In the genomic region with DNA sequence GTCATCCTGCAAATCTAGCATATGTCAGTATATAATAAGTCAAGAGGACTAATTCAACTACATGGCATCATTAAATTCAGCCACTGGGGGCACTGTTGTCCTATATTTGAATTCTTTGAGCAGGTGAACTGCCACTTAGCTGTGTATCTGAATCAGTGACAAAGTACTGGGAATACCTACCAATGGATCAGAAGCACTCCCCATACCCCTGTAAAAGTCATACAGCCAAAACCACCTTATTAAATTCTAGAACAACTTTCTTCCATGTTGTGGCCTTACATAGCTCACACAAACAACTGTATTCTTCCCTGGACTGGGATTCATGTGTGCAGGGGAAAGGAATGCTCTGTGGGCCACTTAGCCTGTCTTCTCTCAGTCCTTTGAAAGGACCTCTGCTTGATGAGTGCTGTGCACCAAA, we compare ENCODE assay signal across 8 cellular contexts. TPM values are rescaled to one million over a fixed set of nuclear protein-coding genes. Genes with fewer than 3 reads are reported as not detected.
A peak's percentile ranks its signal among the peaks of the same experiment; 100 is the strongest.
DNase-seq lines count a peak whose midpoint lies in the region; ATAC-seq and TF ChIP-seq lines count a peak whose summit lies in the region.

No MANE protein-coding gene starts in this region.

- TF ChIP-seq POLR2A in upper lobe of left lung (IDR thresholded peaks at IDR 0.05), result no peak

- peak; percentile 49 for TF ChIP-seq CTCF in Panc1 (IDR thresholded peaks at IDR 0.05)
- peak; percentile 49 to 81 (median 68) for TF ChIP-seq CTCF in upper lobe of left lung (IDR thresholded peaks at IDR 0.05)

- peaks cover 14 to 40% (median 25%) of the 10 kb centered on the region in 4 donors for H3K4me1 Mint-ChIP-seq in CD4-positive, CD25-positive, alpha-beta regulatory T cell
- peaks cover 12% of the 10 kb centered on the region for H3K4me1 Mint-ChIP-seq in activated T-cell treated with anti-CD3 and anti-CD28 coated beads, Interleukin-2, amount 50 U/mL, for 72 hours (ENCODE audit: low read depth)

- H3K9me3 ChIP-seq in CD4-positive, CD25-positive, alpha-beta regulatory T cell (ENCODE audit: control insufficient read depth in 2 of 2, low read length in 2 of 2), result no peaks in the 10 kb centered on the region
- H3K9me3 ChIP-seq in Panc1 (ENCODE audit: control insufficient read depth, insufficient read depth, low read depth, low read length), result no peaks in the 10 kb centered on the region
- H3K9me3 ChIP-seq in upper lobe of left lung, result no peaks in the 10 kb centered on the region

- H3K36me3 ChIP-seq in CD4-positive, CD25-positive, alpha-beta regulatory T cell (ENCODE audit: control insufficient read depth, insufficient read depth, low read length), result no peaks in the 10 kb centered on the region
- no peaks in the 10 kb centered on the region for H3K36me3 ChIP-seq in Panc1 (ENCODE audit: control insufficient read depth, insufficient read depth, low read length)
- peaks cover 0 to 15% (median 0%) of the 10 kb centered on the region in 4 donors for H3K36me3 ChIP-seq in upper lobe of left lung

- no peaks in the 10 kb centered on the region for H3K27me3 ChIP-seq in CD4-positive, CD25-positive, alpha-beta regulatory T cell (ENCODE audit: control insufficient read depth, insufficient read depth, low read length)
- H3K27me3 ChIP-seq in Panc1 (ENCODE audit: control insufficient read depth, insufficient read depth, low read length), result no peaks in the 10 kb centered on the region
- no peaks in the 10 kb centered on the region for H3K27me3 ChIP-seq in upper lobe of left lung

- in situ Hi-C loops in Panc1 (cut with HindIII; ENCODE audit: low pct_unique_long_range_greater_than_20kb, low sequenced_read_pairs), result no loop called here

- H3K27ac ChIP-seq in CD4-positive, CD25-positive, alpha-beta regulatory T cell (ENCODE audit: insufficient read depth, low read length, poor library complexity, severe bottlenecking), result no peak overlapping the region
- H3K27ac ChIP-seq in Panc1 (ENCODE audit: low read length), result no peak overlapping the region
- no peak overlapping the region for H3K27ac ChIP-seq in upper lobe of left lung

- no peaks in the 10 kb centered on the region for H3K36me3 Mint-ChIP-seq in CD4-positive, CD25-positive, alpha-beta regulatory T cell
- peaks cover 1 to 4% of the 10 kb centered on the region in 2 donors for H3K36me3 Mint-ChIP-seq in activated T-cell treated with anti-CD3 and anti-CD28 coated beads, Interleukin-2, amount 50 U/mL, for 72 hours (ENCODE audit: insufficient read depth in 2 of 2)

- intact Hi-C loops in Panc1 (cut with micrococcal nuclease; ENCODE audit: unreplicated experiment), result no loop called here

- H3K4me3 Mint-ChIP-seq in CD4-positive, CD25-positive, alpha-beta regulatory T cell, result peak overlapping the region in 2 of 4 donors; percentile 16 to 26
- no peak overlapping the region for H3K4me3 Mint-ChIP-seq in activated T-cell treated with anti-CD3 and anti-CD28 coated beads, Interleukin-2, amount 50 U/mL, for 72 hours

- POLR2A ChIA-PET in Panc1 (lab: Charles Lee), result no interaction called here

- peak overlapping the region; percentile 9 to 84 (median 65) for H3K27ac Mint-ChIP-seq in CD4-positive, CD25-positive, alpha-beta regulatory T cell
- H3K27ac Mint-ChIP-seq in activated T-cell treated with anti-CD3 and anti-CD28 coated beads, Interleukin-2, amount 50 U/mL, for 72 hours, result no peak overlapping the region

- DNase-seq in CD4-positive, CD25-positive, alpha-beta regulatory T cell, result peak; percentile 45 to 84 (median 60)
- DNase-seq in HuH-7 (ENCODE audit: low spot score) (peak; percentile 39), Panc1 (ENCODE audit: low read depth, low spot score) (peak; percentile 24), fibroblast of the conjunctiva (ENCODE audit: low read depth) (peak; percentile 23), occipital lobe (lab: John Stamatoyannopoulos, UW) (peak; percentile 4), upper lobe of left lung (peak in 1 of 2 donors; percentile 66)
- DNase-seq in activated T-cell treated with anti-CD3 and anti-CD28 coated beads, Interleukin-2, amount 50 U/mL, for 72 hours, result peak; percentile 69 to 78

- peaks cover 0 to 4% (median 0%) of the 10 kb centered on the region in 7 donors for H3K9me3 Mint-ChIP-seq in CD4-positive, CD25-positive, alpha-beta regulatory T cell
- H3K9me3 Mint-ChIP-seq in activated T-cell treated with anti-CD3 and anti-CD28 coated beads, Interleukin-2, amount 50 U/mL, for 72 hours, result no peaks in the 10 kb centered on the region

- no TSS peak for BruUV-seq in Panc1 (replicated peaks; lab: Mats Ljungman, UMichigan)

- CTCF ChIA-PET in Panc1 (lab: Charles Lee), result interaction anchor here (1.0 kb wide), 1 partner anchor 35 kb away, joined by 3 read pairs; no protein-coding TSS in a partner anchor

- no peaks in the 10 kb centered on the region for H3K27me3 Mint-ChIP-seq in CD4-positive, CD25-positive, alpha-beta regulatory T cell
- H3K27me3 Mint-ChIP-seq in activated T-cell treated with anti-CD3 and anti-CD28 coated beads, Interleukin-2, amount 50 U/mL, for 72 hours (ENCODE audit: low read depth), result no peaks in the 10 kb centered on the region

- peaks cover 29% of the 10 kb centered on the region for H3K4me1 ChIP-seq in CD4-positive, CD25-positive, alpha-beta regulatory T cell (ENCODE audit: control insufficient read depth, insufficient read depth, low read length, poor library complexity, severe bottlenecking)
- H3K4me1 ChIP-seq in Panc1 (ENCODE audit: control insufficient read depth, insufficient read depth, low read length) (no peaks in the 10 kb centered on the region), upper lobe of left lung (peaks cover 0 to 6% (median 0%) of the 10 kb centered on the region in 4 donors)

- peak overlapping the region; percentile 23 for H3K4me3 ChIP-seq in CD4-positive, CD25-positive, alpha-beta regulatory T cell (ENCODE audit: low read depth, low read length)
- H3K4me3 ChIP-seq in Panc1 (ENCODE audit: low read depth in 2 of 2, low read length in 2 of 2) (no peak overlapping the region), upper lobe of left lung (no peak overlapping the region)

- peak; percentile 66 for ATAC-seq in CD4-positive, CD25-positive, alpha-beta regulatory T cell (ENCODE audit: low read depth in 2 of 2)
- peak; percentile 61 for ATAC-seq in GM19397 (IDR thresholded peaks at IDR 0.05; ENCODE audit: unreplicated experiment)
- peak; percentile 65; the same call in 1 of the 2 replicates for ATAC-seq in Panc1
- peak; percentile 66 to 81 for ATAC-seq in activated T-cell treated with anti-CD3 and anti-CD28 coated beads, Interleukin-2, amount 50 U/mL, for 72 hours (replicated peaks in 1 of 2)
- ATAC-seq in upper lobe of left lung (ENCODE audit: low FRiP score in 2 of 2), result peak; percentile 43 to 79

- no peak for TF ChIP-seq EP300 in upper lobe of left lung (IDR thresholded peaks at IDR 0.05)

RNA-seq across cellular contexts. Expression of gene PLPP6, which starts 57.4 kb away (rescaled TPM):
- total RNA-seq in CD4-positive, CD25-positive, alpha-beta regulatory T cell, result 7.3 TPM
- polyA plus RNA-seq in CD4-positive, CD25-positive, alpha-beta regulatory T cell, result 1 to 10 TPM; 5.0 to 9.6 (median 8.9) TPM
- total RNA-seq in Panc1 (2021; ENCODE audit: unreplicated experiment) (1.8 TPM), occipital lobe (18.2 TPM), upper lobe of left lung (1 to 10 TPM; 2.1 to 7.6 (median 5.9) TPM)
- polyA plus RNA-seq in Panc1 (2012; ENCODE audit: insufficient read length), result 1.6 TPM
- 1 to 10 TPM; 4.3 to 4.8 TPM for total RNA-seq in activated T-cell treated with anti-CD3 and anti-CD28 coated beads, Interleukin-2, amount 50 U/mL, for 72 hours
